11 cellular contexts compared by ENCODE assay signal in the genomic region with DNA sequence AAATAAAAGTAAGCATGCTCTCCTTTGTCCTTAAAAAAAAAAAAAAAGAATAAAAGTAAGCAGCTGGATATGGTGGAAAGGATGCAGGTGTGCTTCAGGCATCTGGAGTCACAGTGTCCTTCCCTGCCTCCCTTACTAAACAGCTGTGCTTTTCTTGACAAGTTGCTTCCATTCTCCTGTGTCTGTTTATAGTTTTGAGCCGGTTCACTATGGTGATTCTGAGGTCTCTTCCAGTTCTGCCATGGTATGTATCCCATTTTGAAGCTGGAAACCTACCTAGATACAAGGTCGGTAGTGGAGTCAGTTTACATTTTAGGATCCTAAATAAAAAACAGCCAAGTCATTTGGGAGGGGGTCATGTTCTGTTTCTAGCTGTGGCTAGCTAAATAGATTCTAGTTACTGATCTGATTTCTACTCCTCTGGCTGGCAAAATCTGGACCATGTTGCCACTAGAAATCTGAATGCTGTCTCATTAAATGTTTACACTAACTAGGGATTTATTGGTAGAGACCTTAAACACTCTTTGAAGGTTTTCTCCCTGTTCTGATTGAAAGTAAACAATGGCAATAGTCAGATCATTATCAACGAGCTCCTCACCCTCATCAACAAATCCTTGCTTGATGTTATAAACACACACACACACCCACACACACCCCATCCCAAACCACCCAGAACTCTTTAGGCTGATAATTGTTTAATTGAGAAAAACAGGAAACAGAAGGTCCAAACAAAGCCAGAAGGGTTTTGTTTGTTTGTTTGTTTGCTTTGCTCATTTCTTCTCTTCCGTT. TPM values are rescaled to one million over a fixed set of nuclear protein-coding genes. Genes with fewer than 3 reads are reported as not detected.
DNase-seq lines count a peak whose midpoint lies in the region; ATAC-seq, FAIRE-seq and TF ChIP-seq lines count a peak whose summit lies in the region.
"Had no signal": no experiment of that assay in that cellular context is flagged by ENCODE, and none has a peak within 500 bp of the region (broad histone marks: within the 10 kb centered on the region; RNA-seq: fewer than 3 reads in every experiment).

No MANE protein-coding gene starts in this region.

- DNase-seq in activated naive CD4-positive, alpha-beta T cell treated with anti-CD3 and anti-CD28 coated beads for 36 hours, result no peak
- no peak for DNase-seq in activated naive CD4-positive, alpha-beta T cell treated with Interleukin-2 at 50 U/mL for 16 hours
- DNase-seq in HepG2 (ENCODE audit: low spot score) (no peak), NCI-H1092 (lab: John Stamatoyannopoulos, UW) (no peak)
- DNase-seq: activated CD4-positive, alpha-beta T cell treated with anti-CD3 and anti-CD28 coated beads for 1 hour had no signal

- no peaks in the 10 kb centered on the region for H3K9me3 Mint-ChIP-seq in activated naive CD4-positive, alpha-beta T cell treated with anti-CD3 and anti-CD28 coated beads for 36 hours
- no peaks in the 10 kb centered on the region for H3K9me3 Mint-ChIP-seq in activated naive CD8-positive, alpha-beta T cell (ENCODE audit: low read depth)

- in situ Hi-C loops in HepG2 (cut with HindIII; ENCODE audit: extremely low pct_ligation_motif_present, low pct_unique_long_range_greater_than_20kb), result no loop called here

- H3K27ac Mint-ChIP-seq in activated naive CD4-positive, alpha-beta T cell treated with anti-CD3 and anti-CD28 coated beads for 36 hours, result peak overlapping the region; percentile 94
- H3K27ac Mint-ChIP-seq in activated naive CD8-positive, alpha-beta T cell, result peak overlapping the region; percentile 54

- TF ChIP-seq RAD21 in HepG2 (CRISPR knock-in tag; IDR thresholded peaks at IDR 0.05), result no peak

- no peak for TF ChIP-seq CTCF in HepG2 (CRISPR knock-in tag; IDR thresholded peaks at IDR 0.05)

- H3K36me3 ChIP-seq in HepG2 (replicated peaks in 1 of 2; ENCODE audit: control insufficient read depth in 1 of 2, insufficient read depth in 2 of 2, low read length in 2 of 2), result no peaks in the 10 kb centered on the region; a peak in 1 of 5 replicates
- H3K36me3 ChIP-seq in thymus (ENCODE audit: control insufficient read depth, insufficient read depth), result peaks cover 3% of the 10 kb centered on the region

- 71% methylated on average over 4 of the region's 4 CpGs for WGBS in HepG2 (ENCODE audit: low lambda C conversion rate)
- WGBS in thymus, result 50% methylated on average over 4 of the region's 4 CpGs

- BruUV-seq in HepG2 (replicated peaks; lab: Mats Ljungman, UMichigan), result no TSS peak

- peak overlapping the region; percentile 50 for H3K4me3 Mint-ChIP-seq in activated naive CD4-positive, alpha-beta T cell treated with anti-CD3 and anti-CD28 coated beads for 36 hours
- peak overlapping the region; percentile 11 for H3K4me3 Mint-ChIP-seq in activated naive CD8-positive, alpha-beta T cell

- intact Hi-C loops in activated naive CD4-positive, alpha-beta T cell treated with anti-CD3 and anti-CD28 coated beads for 36 hours (cut with micrococcal nuclease), result no loop called here
- intact Hi-C loops in HepG2 (cut with micrococcal nuclease; ENCODE audit: unreplicated experiment), result no loop called here

- peaks cover 86% of the 10 kb centered on the region for H3K4me1 Mint-ChIP-seq in activated naive CD4-positive, alpha-beta T cell treated with anti-CD3 and anti-CD28 coated beads for 36 hours (ENCODE audit: low read depth)
- H3K4me1 Mint-ChIP-seq in activated naive CD8-positive, alpha-beta T cell (ENCODE audit: low read depth), result peaks cover 90% of the 10 kb centered on the region

- no peak overlapping the region for H3K4me2 ChIP-seq in HepG2 (ENCODE audit: low read depth, low read length)
- H3K4me2 ChIP-seq: hepatocyte had no signal

- H3K27ac ChIP-seq in HepG2 (ENCODE audit: extremely low read length, insufficient read depth, low read length), result peak overlapping the region; percentile 18
- H3K27ac ChIP-seq in thymus (ENCODE audit: low read depth), result peak overlapping the region; percentile 68

- H2AFZ ChIP-seq in HepG2 (ENCODE audit: low read length), result no peak overlapping the region
- H2AFZ ChIP-seq: hepatocyte had no signal

- H3K9me3 ChIP-seq in HepG2 (ENCODE audit: low read length) (no peaks in the 10 kb centered on the region), thymus (ENCODE audit: control insufficient read depth) (no peaks in the 10 kb centered on the region)

- peaks cover 5% of the 10 kb centered on the region for H3K79me2 ChIP-seq in HepG2 (ENCODE audit: insufficient read depth, low read length)

- CTCF ChIA-PET in activated naive CD4-positive, alpha-beta T cell treated with anti-CD3 and anti-CD28 coated beads for 36 hours (lab: Charles Lee), result interaction anchor here (1.1 to 9.9 kb wide), 6 partner anchors 15 to 79 kb away, joined by 3 to 122 read pairs (median 4); no protein-coding TSS in a partner anchor
- CTCF ChIA-PET in HepG2 (lab: Yijun Ruan, JAX; ENCODE audit: low intra/inter-chr PET ratio, low total read pairs), result no interaction called here

- H3K27me3 Mint-ChIP-seq in activated naive CD4-positive, alpha-beta T cell treated with anti-CD3 and anti-CD28 coated beads for 36 hours (ENCODE audit: low read depth), result no peaks in the 10 kb centered on the region
- no peaks in the 10 kb centered on the region for H3K27me3 Mint-ChIP-seq in activated naive CD8-positive, alpha-beta T cell

- TF ChIP-seq EP300 in HepG2 (IDR thresholded peaks at IDR 0.05; ENCODE audit: low read depth in 2 of 2, low read length in 2 of 2) (no peak), HepG2 (CRISPR knock-in tag; IDR thresholded peaks at IDR 0.05; ENCODE audit: borderline replicate concordance) (no peak)

- H3K4me3 ChIP-seq in HepG2 (replicated peaks in 1 of 3; ENCODE audit: insufficient read depth in 1 of 3, low read depth in 2 of 3, low read length in 3 of 3) (no peak overlapping the region), thymus (ENCODE audit: low read length) (no peak overlapping the region)
- H3K4me3 ChIP-seq: hepatocyte had no signal

- POLR2A ChIA-PET in HepG2 (lab: Yijun Ruan, JAX), result interaction anchor here (1.1 kb wide), 1 partner anchor 80 kb away, joined by 3 read pairs; no protein-coding TSS in a partner anchor

- ATAC-seq in HepG2 (no peak), GM18519 (IDR thresholded peaks at IDR 0.05; ENCODE audit: low FRiP score, unreplicated experiment) (no peak), HG02678 (IDR thresholded peaks at IDR 0.05; ENCODE audit: unreplicated experiment) (no peak)

- no peak overlapping the region for H3K9ac ChIP-seq in HepG2 (ENCODE audit: insufficient read depth, low read depth, low read length)

- no peak for TF ChIP-seq POLR2A in HepG2 (IDR thresholded peaks at IDR 0.05; ENCODE audit: insufficient read depth in 1 of 2, low read depth in 2 of 2, low read length in 2 of 2)

- peaks cover 78% of the 10 kb centered on the region for H3K36me3 Mint-ChIP-seq in activated naive CD4-positive, alpha-beta T cell treated with anti-CD3 and anti-CD28 coated beads for 36 hours (ENCODE audit: low read depth)
- H3K36me3 Mint-ChIP-seq in activated naive CD8-positive, alpha-beta T cell, result peaks cover 34% of the 10 kb centered on the region

- FAIRE-seq in HepG2 (lab: Jason Lieb, UNC), result no peak
- FAIRE-seq: bronchial epithelial cell had no signal

- H3K27me3 ChIP-seq in HepG2 (ENCODE audit: control insufficient read depth in 1 of 2, insufficient read depth in 2 of 2, low read length in 2 of 2) (no peaks in the 10 kb centered on the region), thymus (ENCODE audit: control insufficient read depth, insufficient read depth) (no peaks in the 10 kb centered on the region)
- H3K27me3 ChIP-seq: hepatocyte had no signal

- H3K4me1 ChIP-seq in HepG2 (ENCODE audit: insufficient read depth, low read length) (peaks cover 47% of the 10 kb centered on the region), thymus (ENCODE audit: control insufficient read depth, insufficient read depth, low read length) (peaks cover 17% of the 10 kb centered on the region)

- no peaks in the 10 kb centered on the region for H4K20me1 ChIP-seq in HepG2 (ENCODE audit: insufficient read depth, low read length)

TF ChIP-seq in HepG2, 621 proteins besides CTCF, POLR2A, EP300 and RAD21 (continues in another document):
- TF ChIP-seq, protein P1, sequence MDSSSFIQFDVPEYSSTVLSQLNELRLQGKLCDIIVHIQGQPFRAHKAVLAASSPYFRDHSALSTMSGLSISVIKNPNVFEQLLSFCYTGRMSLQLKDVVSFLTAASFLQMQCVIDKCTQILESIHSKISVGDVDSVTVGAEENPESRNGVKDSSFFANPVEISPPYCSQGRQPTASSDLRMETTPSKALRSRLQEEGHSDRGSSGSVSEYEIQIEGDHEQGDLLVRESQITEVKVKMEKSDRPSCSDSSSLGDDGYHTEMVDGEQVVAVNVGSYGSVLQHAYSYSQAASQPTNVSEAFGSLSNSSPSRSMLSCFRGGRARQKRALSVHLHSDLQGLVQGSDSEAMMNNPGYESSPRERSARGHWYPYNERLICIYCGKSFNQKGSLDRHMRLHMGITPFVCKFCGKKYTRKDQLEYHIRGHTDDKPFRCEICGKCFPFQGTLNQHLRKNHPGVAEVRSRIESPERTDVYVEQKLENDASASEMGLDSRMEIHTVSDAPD (CRISPR knock-in tag; IDR thresholded peaks at IDR 0.05), result no peak

RNA-seq across cellular contexts. Expression of a gene that starts 7.9 kb away (rescaled TPM):
- 10 to 100 TPM; 31.8 to 32.7 TPM for total RNA-seq in activated naive CD4-positive, alpha-beta T cell treated with anti-CD3 and anti-CD28 coated beads for 36 hours
- 5.3 and 8.4 TPM in 2 replicates for total RNA-seq in HepG2 (2016; rRNA removed; fragmentation: Illumina TruSeq; extraction: Trizol)
- 1.4 and 1.9 TPM in 2 replicates for total RNA-seq in HepG2 (2016; cell fraction: cytosol; rRNA removed; fragmentation: Illumina TruSeq; extraction: Trizol; ENCODE audit: low read depth)
- 6.3 and 9.1 TPM in 2 replicates for total RNA-seq in HepG2 (2016; cell fraction: insoluble cytoplasmic fraction; rRNA removed; fragmentation: Illumina TruSeq; extraction: Trizol)
- total RNA-seq in HepG2 (2016; cell fraction: membrane; rRNA removed; fragmentation: Illumina TruSeq; extraction: Trizol), result 2.8 and 4.1 TPM in 2 replicates
- total RNA-seq in HepG2 (2016; cell fraction: nucleus; rRNA removed; fragmentation: Illumina TruSeq; extraction: Trizol), result 6.0 and 7.6 TPM in 2 replicates
- polyA plus RNA-seq in HepG2 (2011; rRNA removed), result 9.9 and 20.3 TPM in 2 replicates
- polyA plus RNA-seq in HepG2 (2011; cell fraction: cytosol; rRNA removed), result 7.7 and 20.5 TPM in 2 replicates
- polyA plus RNA-seq in HepG2 (2011; cell fraction: nucleus; rRNA removed), result 1.8 and 3.8 TPM in 2 replicates
- 30.8 and 49.4 TPM in 2 replicates for polyA plus RNA-seq in HepG2 (2012)
- 1.2 and 1.3 TPM in 2 replicates for polyA plus RNA-seq in HepG2 (2016; cell fraction: cytosol; fragmentation: Illumina TruSeq; extraction: Trizol; ENCODE audit: low read depth)
- 5.5 and 5.7 TPM in 2 replicates for polyA plus RNA-seq in HepG2 (2016; cell fraction: insoluble cytoplasmic fraction; fragmentation: Illumina TruSeq; extraction: Trizol; ENCODE audit: low read depth)
- polyA plus RNA-seq in HepG2 (2016; cell fraction: membrane; fragmentation: Illumina TruSeq; extraction: Trizol; ENCODE audit: low read depth), result 1.5 and 2.5 TPM in 2 replicates
- polyA plus RNA-seq in HepG2 (2016; cell fraction: nucleus; fragmentation: Illumina TruSeq; extraction: Trizol; ENCODE audit: insufficient read depth, low read depth), result 9.4 and 10.5 TPM in 2 replicates
- polyA minus RNA-seq in HepG2 (2011; rRNA and poly(A)+ RNA removed; ENCODE audit: low replicate concordance), result 1.5 and 11.8 TPM in 2 replicates
- 2.1 and 6.0 TPM in 2 replicates for polyA minus RNA-seq in HepG2 (2011; cell fraction: cytosol; rRNA and poly(A)+ RNA removed)
- polyA minus RNA-seq in HepG2 (2011; cell fraction: nucleus; rRNA and poly(A)+ RNA removed), result 5.4 and 9.8 TPM in 2 replicates
- 38.4 TPM for polyA plus RNA-seq in thymus
